ENCODE assay signal across 14 cellular contexts in genomic region chr20:63778857-63779256, GRCh38.
"Had no signal": no experiment of that assay in that cellular context is flagged by ENCODE, and none has a peak within 500 bp of the region (broad histone marks: within the 10 kb centered on the region; RNA-seq: fewer than 3 reads in every experiment).

No MANE protein-coding gene starts in this region.

- ATAC-seq: heart left ventricle; stimulated activated naive CD8-positive, alpha-beta T cell treated with anti-CD3 and anti-CD28 coated beads, Interleukin-15, amount 100 ng/mL, for 72 hours had no signal

- H3K27me3 Mint-ChIP-seq: activated CD4-positive, alpha-beta T cell treated with anti-CD3 and anti-CD28 coated beads, Interleukin-2, amount 10 ng/mL, durations not matched to agents 24 days and 14 days; brain; central memory CD8-positive, alpha-beta T cell; stimulated activated naive CD8-positive, alpha-beta T cell treated with anti-CD3 and anti-CD28 coated beads, Interleukin-15, amount 100 ng/mL, for 72 hours; type B pancreatic cell had no signal

- H3K9me3 ChIP-seq: heart left ventricle had no signal

- H3K4me1 Mint-ChIP-seq: activated B cell treated with CpG ODN at 0.5 μM for 24 hours had no signal

- H3K4me1 ChIP-seq: parathyroid adenoma had no signal

- H3K36me3 Mint-ChIP-seq: activated naive CD8-positive, alpha-beta T cell treated with anti-CD3 and anti-CD28 coated beads, Interleukin-2, amount 10 ng/mL, durations not matched to agents 7 days and 5 days had no signal

- H3K9me3 Mint-ChIP-seq: activated B cell treated with CpG ODN at 0.5 μM for 24 hours; activated CD4-positive, alpha-beta T cell treated with anti-CD3 and anti-CD28 coated beads, Interleukin-2, amount 10 ng/mL, durations not matched to agents 24 days and 14 days; activated naive CD8-positive, alpha-beta T cell treated with anti-CD3 and anti-CD28 coated beads, Interleukin-2, amount 10 ng/mL, durations not matched to agents 7 days and 5 days; brain; central memory CD8-positive, alpha-beta T cell; dendritic cell treated with granulocyte-macrophage colony-stimulating factor and Interleukin-4, amounts not matched to agents 40 ng/mL and 50 ng/mL, for 4 days; stimulated activated naive CD8-positive, alpha-beta T cell treated with anti-CD3 and anti-CD28 coated beads, Interleukin-15, amount 100 ng/mL, for 72 hours; type B pancreatic cell had no signal

- H3K27ac Mint-ChIP-seq: activated B cell treated with CpG ODN at 0.5 μM for 24 hours; activated CD4-positive, alpha-beta T cell treated with anti-CD3 and anti-CD28 coated beads, Interleukin-2, amount 10 ng/mL, durations not matched to agents 24 days and 14 days; activated naive CD8-positive, alpha-beta T cell treated with anti-CD3 and anti-CD28 coated beads, Interleukin-2, amount 10 ng/mL, durations not matched to agents 7 days and 5 days; dendritic cell treated with granulocyte-macrophage colony-stimulating factor and Interleukin-4, amounts not matched to agents 40 ng/mL and 50 ng/mL, for 4 days; stimulated activated naive CD8-positive, alpha-beta T cell treated with anti-CD3 and anti-CD28 coated beads, Interleukin-15, amount 100 ng/mL, for 72 hours; type B pancreatic cell had no signal

- H3K27ac ChIP-seq: heart left ventricle, parathyroid adenoma had no signal

- H3K9ac ChIP-seq: parathyroid adenoma had no signal

- H2AFZ ChIP-seq: parathyroid adenoma had no signal

- H3K27me3 ChIP-seq: heart left ventricle had no signal

- DNase-seq: activated B cell treated with CpG ODN at 0.5 μM for 24 hours; activated CD4-positive, alpha-beta T cell treated with anti-CD3 and anti-CD28 coated beads, Interleukin-2, amount 10 ng/mL, durations not matched to agents 24 days and 14 days; activated CD8-positive, alpha-beta memory T cell treated with anti-CD3 and anti-CD28 coated beads, Interleukin-2, amount 50 U/mL, for 48 hours; activated naive CD4-positive, alpha-beta T cell; activated naive CD8-positive, alpha-beta T cell treated with anti-CD3 and anti-CD28 coated beads, Interleukin-2, amount 10 ng/mL, durations not matched to agents 7 days and 5 days; stimulated activated CD4-positive, alpha-beta T cell treated with anti-CD3 and anti-CD28 coated beads, Interleukin-1b, Interleukin-23, amount 100 ng/mL, for 48 hours; stimulated activated naive CD8-positive, alpha-beta T cell treated with anti-CD3 and anti-CD28 coated beads, Interleukin-15, amount 100 ng/mL, for 72 hours had no signal

- H3K4me3 Mint-ChIP-seq: activated B cell treated with CpG ODN at 0.5 μM for 24 hours; activated CD4-positive, alpha-beta T cell treated with anti-CD3 and anti-CD28 coated beads, Interleukin-2, amount 10 ng/mL, durations not matched to agents 24 days and 14 days; activated naive CD8-positive, alpha-beta T cell treated with anti-CD3 and anti-CD28 coated beads, Interleukin-2, amount 10 ng/mL, durations not matched to agents 7 days and 5 days; brain; central memory CD8-positive, alpha-beta T cell; dendritic cell treated with granulocyte-macrophage colony-stimulating factor and Interleukin-4, amounts not matched to agents 40 ng/mL and 50 ng/mL, for 4 days; stimulated activated naive CD8-positive, alpha-beta T cell treated with anti-CD3 and anti-CD28 coated beads, Interleukin-15, amount 100 ng/mL, for 72 hours; type B pancreatic cell had no signal

- H3K4me3 ChIP-seq: heart left ventricle, lung had no signal
